In the genomic region with DNA sequence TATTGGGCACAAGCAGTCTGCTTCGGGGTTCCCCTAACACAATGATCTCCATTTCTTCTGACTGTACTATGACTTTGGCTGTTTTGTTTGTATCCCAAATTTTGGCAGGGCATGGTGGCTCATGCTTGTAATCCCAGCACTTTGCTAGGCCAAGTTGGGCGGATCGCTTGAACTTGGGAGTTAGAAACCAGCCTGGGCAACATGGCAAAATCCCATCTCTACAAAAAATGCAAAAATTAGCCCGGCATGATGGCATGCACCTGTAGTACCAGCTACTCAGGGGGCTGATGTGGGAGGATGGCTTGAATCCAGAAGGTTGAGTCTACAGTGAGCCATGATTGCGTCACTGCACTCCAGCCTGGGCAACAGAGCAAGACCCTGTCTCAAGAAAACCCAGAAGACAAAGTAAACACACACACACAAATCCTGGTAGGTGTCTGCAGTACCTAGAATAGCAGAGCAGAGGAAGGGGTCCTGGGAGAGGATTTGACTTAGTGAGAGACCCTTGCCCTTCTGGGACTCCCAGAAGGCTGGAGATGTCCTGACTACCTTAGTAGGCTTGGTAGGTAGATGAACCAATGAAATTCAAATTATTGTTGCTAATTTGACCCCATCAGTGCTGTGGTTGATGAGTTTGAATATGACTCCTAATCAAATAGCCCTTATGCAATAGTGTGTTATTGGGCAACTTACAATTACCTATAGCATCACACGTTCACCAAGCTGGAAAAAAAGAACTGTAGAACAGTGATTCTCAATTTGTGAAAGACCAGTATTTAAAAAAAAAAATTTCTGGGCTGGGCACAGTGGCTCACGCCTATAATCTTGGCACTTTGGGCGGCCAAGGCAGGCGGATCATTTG, we compare ENCODE assay signal across 11 cellular contexts. TPM values are rescaled to one million over a fixed set of nuclear protein-coding genes. Genes with fewer than 3 reads are reported as not detected.
DNase-seq lines count a peak whose midpoint lies in the region; ATAC-seq and TF ChIP-seq lines count a peak whose summit lies in the region.
"Had no signal": no experiment of that assay in that cellular context is flagged by ENCODE, and none has a peak within 500 bp of the region (broad histone marks: within the 10 kb centered on the region; RNA-seq: fewer than 3 reads in every experiment).

No MANE protein-coding gene starts in this region.

- H2AFZ ChIP-seq in hepatocyte = no peak overlapping the region

- POLR2A ChIA-PET in activated CD8-positive, alpha-beta T cell treated with anti-CD3 and anti-CD28 coated beads for 36 hours (lab: Charles Lee) = interaction anchor here (1.0 to 1.8 kb wide), 6 partner anchors 8 to 158 kb away, joined by 3 to 6 read pairs (median 4); partner anchors contain the start of gene AEBP2

- peak overlapping the region; percentile 50 for H3K27ac ChIP-seq in hepatocyte
- H3K27ac ChIP-seq in aorta (ENCODE audit: low read depth in 1 of 2, low read length in 2 of 2) = peak overlapping the region; percentile 92 to 96

- DNase-seq in natural killer cell treated with Interleukin-12 subunit alpha and Interleukin-12 subunit beta and Interleukin-15 and Interleukin-18, amount 100 ng/mL, for 72 hours (ENCODE audit: low spot score) = no peak
- DNase-seq in natural killer cell = no peak
- no peak for DNase-seq in activated CD8-positive, alpha-beta T cell treated with anti-CD3 and anti-CD28 coated beads for 36 hours
- no peak for DNase-seq in hepatocyte (ENCODE audit: low spot score)
- DNase-seq in aorta = no peak
- no peak for DNase-seq in T-helper 9 cell
- no peak for DNase-seq in Kasumi-1 (lab: John Stamatoyannopoulos, UW)
- DNase-seq in cerebellar nuclear complex (lab: John Stamatoyannopoulos, UW) = no peak
- DNase-seq: NCI-H2171, SHP77 had no signal

- H3K9me2 ChIP-seq in hepatocyte (replicated peaks; ENCODE audit: insufficient read depth) = no peaks in the 10 kb centered on the region

- H3K4me3 ChIP-seq in hepatocyte (no peak overlapping the region), aorta (ENCODE audit: low read length in 2 of 2) (no peak overlapping the region)
- H3K4me3 ChIP-seq: coronary artery had no signal

- no peak overlapping the region for H3K4me2 ChIP-seq in hepatocyte

- no peaks in the 10 kb centered on the region for H4K20me1 ChIP-seq in hepatocyte (ENCODE audit: insufficient read depth, poor library complexity, severe bottlenecking)

- H3K4me1 ChIP-seq in hepatocyte (ENCODE audit: insufficient read depth) (peaks cover 4% of the 10 kb centered on the region), aorta (ENCODE audit: control insufficient read depth in 1 of 2, insufficient read depth in 2 of 2, low read length in 2 of 2) (peaks cover 0 to 2% of the 10 kb centered on the region in 2 donors)

- H3K4me3 Mint-ChIP-seq in natural killer cell treated with Interleukin-12 subunit alpha and Interleukin-12 subunit beta and Interleukin-15 and Interleukin-18, amount 100 ng/mL, for 72 hours = peak overlapping the region; percentile 86
- H3K4me3 Mint-ChIP-seq in natural killer cell = no peak overlapping the region
- H3K4me3 Mint-ChIP-seq in activated CD8-positive, alpha-beta T cell treated with anti-CD3 and anti-CD28 coated beads for 36 hours = peak overlapping the region; percentile 8

- H3K9me3 ChIP-seq in hepatocyte (ENCODE audit: low read depth) (no peaks in the 10 kb centered on the region), aorta (ENCODE audit: control insufficient read depth, low read length) (no peaks in the 10 kb centered on the region)

- H3K27ac Mint-ChIP-seq in natural killer cell treated with Interleukin-12 subunit alpha and Interleukin-12 subunit beta and Interleukin-15 and Interleukin-18, amount 100 ng/mL, for 72 hours = peak overlapping the region; percentile 95 to 98
- no peak overlapping the region for H3K27ac Mint-ChIP-seq in natural killer cell
- H3K27ac Mint-ChIP-seq in activated CD8-positive, alpha-beta T cell treated with anti-CD3 and anti-CD28 coated beads for 36 hours = peak overlapping the region; percentile 99

- H3K36me3 ChIP-seq in hepatocyte (replicated peaks; ENCODE audit: insufficient read depth, low read depth) = no peaks in the 10 kb centered on the region
- no peaks in the 10 kb centered on the region for H3K36me3 ChIP-seq in aorta (ENCODE audit: control insufficient read depth in 1 of 2, insufficient read depth in 2 of 2, low read length in 1 of 2)

- no peaks in the 10 kb centered on the region for H3K27me3 ChIP-seq in hepatocyte
- no peaks in the 10 kb centered on the region for H3K27me3 ChIP-seq in aorta (ENCODE audit: control insufficient read depth in 1 of 2, insufficient read depth in 2 of 2, low read length in 1 of 2)

- H3K36me3 Mint-ChIP-seq in natural killer cell treated with Interleukin-12 subunit alpha and Interleukin-12 subunit beta and Interleukin-15 and Interleukin-18, amount 100 ng/mL, for 72 hours = no peaks in the 10 kb centered on the region
- no peaks in the 10 kb centered on the region for H3K36me3 Mint-ChIP-seq in natural killer cell
- peaks cover 1% of the 10 kb centered on the region for H3K36me3 Mint-ChIP-seq in activated CD8-positive, alpha-beta T cell treated with anti-CD3 and anti-CD28 coated beads for 36 hours (ENCODE audit: low read depth)

- no peaks in the 10 kb centered on the region for H3K79me2 ChIP-seq in hepatocyte

- H3K4me1 Mint-ChIP-seq in natural killer cell treated with Interleukin-12 subunit alpha and Interleukin-12 subunit beta and Interleukin-15 and Interleukin-18, amount 100 ng/mL, for 72 hours (ENCODE audit: low read depth in 2 of 2) = peaks cover 37 to 55% of the 10 kb centered on the region in 2 donors
- peaks cover 24 to 32% of the 10 kb centered on the region in 2 donors for H3K4me1 Mint-ChIP-seq in natural killer cell
- H3K4me1 Mint-ChIP-seq in activated CD8-positive, alpha-beta T cell treated with anti-CD3 and anti-CD28 coated beads for 36 hours (ENCODE audit: low read depth) = peaks cover 41% of the 10 kb centered on the region

- no peaks in the 10 kb centered on the region for H3K27me3 Mint-ChIP-seq in natural killer cell treated with Interleukin-12 subunit alpha and Interleukin-12 subunit beta and Interleukin-15 and Interleukin-18, amount 100 ng/mL, for 72 hours
- no peaks in the 10 kb centered on the region for H3K27me3 Mint-ChIP-seq in natural killer cell (ENCODE audit: low read depth in 2 of 2)
- no peaks in the 10 kb centered on the region for H3K27me3 Mint-ChIP-seq in activated CD8-positive, alpha-beta T cell treated with anti-CD3 and anti-CD28 coated beads for 36 hours

- no peak for TF ChIP-seq CTCF in natural killer cell (IDR thresholded peaks at IDR 0.05)
- no peak for TF ChIP-seq CTCF in activated CD8-positive, alpha-beta T cell treated with anti-CD3 and anti-CD28 coated beads for 36 hours (IDR thresholded peaks at IDR 0.05)
- TF ChIP-seq CTCF in hepatocyte (IDR thresholded peaks at IDR 0.05; ENCODE audit: poor library complexity) = no peak

- ATAC-seq in natural killer cell treated with Interleukin-12 subunit alpha and Interleukin-12 subunit beta and Interleukin-15 and Interleukin-18, amount 100 ng/mL, for 72 hours = no peak
- no peak for ATAC-seq in natural killer cell
- no peak for ATAC-seq in activated CD8-positive, alpha-beta T cell treated with anti-CD3 and anti-CD28 coated beads for 36 hours
- ATAC-seq in aorta (ENCODE audit: low FRiP score) = no peak

- H3K9me3 Mint-ChIP-seq in natural killer cell treated with Interleukin-12 subunit alpha and Interleukin-12 subunit beta and Interleukin-15 and Interleukin-18, amount 100 ng/mL, for 72 hours = no peaks in the 10 kb centered on the region
- H3K9me3 Mint-ChIP-seq in natural killer cell = no peaks in the 10 kb centered on the region
- peaks cover 2% of the 10 kb centered on the region for H3K9me3 Mint-ChIP-seq in activated CD8-positive, alpha-beta T cell treated with anti-CD3 and anti-CD28 coated beads for 36 hours

- 95% methylated on average over 9 of the region's 9 CpGs for WGBS in hepatocyte (ENCODE audit: low lambda C conversion rate, missing lambda C conversion rate)
- 65 to 67% methylated on average over 9 of the region's 9 CpGs for WGBS in aorta, 2 donors

- CTCF ChIA-PET in activated CD8-positive, alpha-beta T cell treated with anti-CD3 and anti-CD28 coated beads for 36 hours (lab: Charles Lee) = interaction anchor here (1.0 to 1.7 kb wide), 3 partner anchors 14 to 50 kb away, joined by 3 to 5 read pairs (median 3); no protein-coding TSS in a partner anchor

- intact Hi-C loops in natural killer cell (cut with micrococcal nuclease) = no loop called here
- intact Hi-C loops in activated CD8-positive, alpha-beta T cell treated with anti-CD3 and anti-CD28 coated beads for 36 hours (cut with micrococcal nuclease) = loop anchor here (10.0 kb wide), 1 partner anchor 242 kb away; no protein-coding TSS in a partner anchor
- intact Hi-C loops in aorta (cut with DNase I) = loop anchor here in 1 of 2 donors (10.0 kb wide), 1 partner anchor 212 kb away; no protein-coding TSS in a partner anchor

RNA-seq across cellular contexts. Expression of gene AEBP2, which starts 6.8 kb away (rescaled TPM):
- 10 to 100 TPM; 66.3 to 95.2 TPM for total RNA-seq in natural killer cell treated with Interleukin-12 subunit alpha and Interleukin-12 subunit beta and Interleukin-15 and Interleukin-18, amount 100 ng/mL, for 72 hours
- total RNA-seq in natural killer cell (10 to 100 TPM; 57.1 to 79.5 (median 61.8) TPM), hepatocyte (17.3 and 22.5 TPM in 2 replicates), aorta (10 to 100 TPM; 74.3 to 89.0 TPM)
- 10 to 100 TPM; 59.6 to 63.3 TPM for total RNA-seq in activated CD8-positive, alpha-beta T cell treated with anti-CD3 and anti-CD28 coated beads for 36 hours
- polyA plus RNA-seq in hepatocyte (12.4 and 13.5 TPM in 2 replicates), aorta (10 to 100 TPM; 24.8 to 25.3 TPM)

Comparison
In these comparisons a context has a peak if more than half of its experiments do, and no peak if none do; other contexts are left out.
1. H3K27ac Mint-ChIP-seq: peak in natural killer cell treated with Interleukin-12 subunit alpha and Interleukin-12 subunit beta and Interleukin-15 and Interleukin-18, amount 100 ng/mL, for 72 hours (2 of 2) and activated CD8-positive, alpha-beta T cell treated with anti-CD3 and anti-CD28 coated beads for 36 hours (single experiment); none in natural killer cell (0 of 2).